ENCODE assay signal across 23 cellular contexts in genomic region chr2:164696634-164697033, GRCh38.
A peak's percentile ranks its signal among the peaks of the same experiment; 100 is the strongest.
DNase-seq lines count a peak whose midpoint lies in the region; ATAC-seq and TF ChIP-seq lines count a peak whose summit lies in the region.
"Had no signal": no experiment of that assay in that cellular context is flagged by ENCODE, and none has a peak within 500 bp of the region (broad histone marks: within the 10 kb centered on the region; RNA-seq: fewer than 3 reads in every experiment).

No MANE protein-coding gene starts in this region.

- H3K36me3 Mint-ChIP-seq in type B pancreatic cell = peaks cover 13% of the 10 kb centered on the region
- H3K36me3 Mint-ChIP-seq: activated CD8-positive, alpha-beta memory T cell treated with anti-CD3 and anti-CD28 coated beads, Interleukin-2, amount 10 ng/mL, durations not matched to agents 7 days and 5 days; activated naive CD4-positive, alpha-beta T cell treated with anti-CD3 and anti-CD28 coated beads, Interleukin-2, amount 50 U/mL, for 24 hours; CD14-positive monocyte had no signal

- H3K4me3 Mint-ChIP-seq in type B pancreatic cell = peak overlapping the region; percentile 74
- H3K4me3 Mint-ChIP-seq: activated CD8-positive, alpha-beta memory T cell treated with anti-CD3 and anti-CD28 coated beads, Interleukin-2, amount 10 ng/mL, durations not matched to agents 7 days and 5 days; activated naive CD4-positive, alpha-beta T cell treated with anti-CD3 and anti-CD28 coated beads, Interleukin-2, amount 50 U/mL, for 24 hours; activated T-helper 1 cell treated with anti-CD3 and anti-CD28 coated beads, Interleukin-12 subunit alpha, Interleukin-12 subunit beta, Interleukin-2, Interleukin-4 antibody, amounts not matched to agents 30 ng/mL and 10 ng/mL and 1 ng/mL, durations not matched to agents 14 hours and 24 hours and 36 hours; CD14-positive monocyte; immature natural killer cell had no signal

- no peak overlapping the region for H3K27ac Mint-ChIP-seq in type B pancreatic cell
- H3K27ac Mint-ChIP-seq: activated CD8-positive, alpha-beta memory T cell treated with anti-CD3 and anti-CD28 coated beads, Interleukin-2, amount 10 ng/mL, durations not matched to agents 7 days and 5 days; activated naive CD4-positive, alpha-beta T cell treated with anti-CD3 and anti-CD28 coated beads, Interleukin-2, amount 50 U/mL, for 24 hours; activated T-helper 1 cell treated with anti-CD3 and anti-CD28 coated beads, Interleukin-12 subunit alpha, Interleukin-12 subunit beta, Interleukin-2, Interleukin-4 antibody, amounts not matched to agents 30 ng/mL and 10 ng/mL and 1 ng/mL, durations not matched to agents 14 hours and 24 hours and 36 hours; CD14-positive monocyte; immature natural killer cell had no signal

- H3K4me3 ChIP-seq in fibroblast of the aortic adventitia (ENCODE audit: low read depth, low read length) = no peak overlapping the region

- no peaks in the 10 kb centered on the region for H3K27me3 Mint-ChIP-seq in type B pancreatic cell
- H3K27me3 Mint-ChIP-seq: activated CD8-positive, alpha-beta memory T cell treated with anti-CD3 and anti-CD28 coated beads, Interleukin-2, amount 10 ng/mL, durations not matched to agents 7 days and 5 days; activated naive CD4-positive, alpha-beta T cell treated with anti-CD3 and anti-CD28 coated beads, Interleukin-2, amount 50 U/mL, for 24 hours had no signal

- TF ChIP-seq CTCF in fibroblast of the aortic adventitia (IDR thresholded peaks at IDR 0.05; ENCODE audit: insufficient read depth, low read length) = peak; percentile 14
- peak; percentile 44 for TF ChIP-seq CTCF in type B pancreatic cell (conservative IDR thresholded peaks at IDR 0.05)

- DNase-seq in DMS53 (lab: John Stamatoyannopoulos, UW) (peak; percentile 17), DMS53 treated with DMSO at 0.1 percent for 48 hours (lab: John Stamatoyannopoulos, UW; ENCODE audit: unreplicated experiment) (no peak), fibroblast of the aortic adventitia (ENCODE audit: low read depth) (no peak), type B pancreatic cell (ENCODE audit: extremely low spot score, unreplicated experiment) (no peak), A172 (ENCODE audit: low spot score) (no peak), MV-4-11 (lab: John Stamatoyannopoulos, UW) (no peak)
- DNase-seq: activated CD4-positive, alpha-beta T cell treated with anti-CD3 and anti-CD28 coated beads for 48 hours; activated CD8-positive, alpha-beta memory T cell treated with anti-CD3 and anti-CD28 coated beads, Interleukin-2, amount 10 ng/mL, durations not matched to agents 7 days and 5 days; cerebellar nuclear complex; DMS153; effector memory CD4-positive, alpha-beta T cell; GOT3; immature natural killer cell; Kasumi-1; NCI-H1105 treated with DMSO at 0.1 percent for 48 hours; NCI-H526 treated with DMSO at 0.1 percent for 48 hours; occipital lobe; T-helper 1 cell had no signal

- no peaks in the 10 kb centered on the region for H3K9me3 Mint-ChIP-seq in type B pancreatic cell
- H3K9me3 Mint-ChIP-seq: activated naive CD4-positive, alpha-beta T cell treated with anti-CD3 and anti-CD28 coated beads, Interleukin-2, amount 50 U/mL, for 24 hours; activated T-helper 1 cell treated with anti-CD3 and anti-CD28 coated beads, Interleukin-12 subunit alpha, Interleukin-12 subunit beta, Interleukin-2, Interleukin-4 antibody, amounts not matched to agents 30 ng/mL and 10 ng/mL and 1 ng/mL, durations not matched to agents 14 hours and 24 hours and 36 hours; CD14-positive monocyte had no signal

- ATAC-seq in SK-N-SH treated with all-trans-retinoic acid at 6 μM for 48 hours = peak; percentile 13; the same call in 1 of the 3 replicates
- ATAC-seq in HG03432 (IDR thresholded peaks at IDR 0.05; ENCODE audit: unreplicated experiment) = no peak
- ATAC-seq: activated CD8-positive, alpha-beta memory T cell treated with anti-CD3 and anti-CD28 coated beads, Interleukin-2, amount 10 ng/mL, durations not matched to agents 7 days and 5 days had no signal

- H3K4me1 Mint-ChIP-seq in type B pancreatic cell (ENCODE audit: unreplicated experiment) = no peaks in the 10 kb centered on the region
- H3K4me1 Mint-ChIP-seq: activated CD8-positive, alpha-beta memory T cell treated with anti-CD3 and anti-CD28 coated beads, Interleukin-2, amount 10 ng/mL, durations not matched to agents 7 days and 5 days; activated naive CD4-positive, alpha-beta T cell treated with anti-CD3 and anti-CD28 coated beads, Interleukin-2, amount 50 U/mL, for 24 hours; CD14-positive monocyte; immature natural killer cell had no signal

TF ChIP-seq in SK-N-SH treated with all-trans-retinoic acid at 6 μM for 48 hours, 23 proteins besides CTCF, POLR2A, EP300 and RAD21:
- no peak for TF ChIP-seq GLIS3 (CRISPR knock-in tag; IDR thresholded peaks at IDR 0.05)
- TF ChIP-seq ZFP3 (CRISPR knock-in tag; IDR thresholded peaks at IDR 0.05) = peak; percentile 82; the same call in 1 of the 2 replicates
